ENCODE assay signal across 8 cellular contexts in genomic region chr5:157994906-157995519, GRCh38.
A peak's percentile ranks its signal among the peaks of the same experiment; 100 is the strongest.
DNase-seq lines count a peak whose midpoint lies in the region; ATAC-seq and TF ChIP-seq lines count a peak whose summit lies in the region.

No MANE protein-coding gene starts in this region.

- H3K4me1 Mint-ChIP-seq in naive B cell: peaks cover 0 to 5% (median 4%) of the 10 kb centered on the region in 3 donors

- peak overlapping the region in 1 of 6 donors; percentile 20 for H3K27ac Mint-ChIP-seq in naive B cell

- no peak for DNase-seq in AG09309 (ENCODE audit: low read depth)
- DNase-seq in NOMO-1 (lab: John Stamatoyannopoulos, UW; ENCODE audit: unreplicated experiment in 2 of 2): peak; percentile 22 to 29
- DNase-seq in activated T-cell treated with anti-CD3 and anti-CD28 coated beads for 1 hour (ENCODE audit: low read depth): peak; percentile 25
- peak; percentile 28 for DNase-seq in naive B cell
- peak; percentile 56 for DNase-seq in stromal cell of bone marrow (ENCODE audit: low read depth)

- TF ChIP-seq CTCF in AG09309 (IDR thresholded peaks at IDR 0.05; ENCODE audit: control insufficient read depth, insufficient read depth, low read depth, low read length, missing control alignments): peak; percentile 84

- no peaks in the 10 kb centered on the region for H3K36me3 Mint-ChIP-seq in naive B cell

- peak overlapping the region in 1 of 8 donors; percentile 15 for H3K4me3 Mint-ChIP-seq in naive B cell

- H3K9me3 Mint-ChIP-seq in naive B cell: no peaks in the 10 kb centered on the region

- ATAC-seq in GM18520 (IDR thresholded peaks at IDR 0.05; ENCODE audit: unreplicated experiment) (peak; percentile 48), HG03280 (IDR thresholded peaks at IDR 0.05; ENCODE audit: unreplicated experiment) (peak; percentile 88), esophagus mucosa (peak; percentile 88), naive B cell (ENCODE audit: low read depth in 2 of 2) (peak; percentile 66 to 79)

- peaks cover 0 to 6% (median 5%) of the 10 kb centered on the region in 3 donors for H3K27me3 Mint-ChIP-seq in naive B cell

- H3K4me3 ChIP-seq in AG09309 (ENCODE audit: control insufficient read depth, low read depth, low read length): no peak overlapping the region
